ENCODE assay signal across 8 cellular contexts in the genomic region with DNA sequence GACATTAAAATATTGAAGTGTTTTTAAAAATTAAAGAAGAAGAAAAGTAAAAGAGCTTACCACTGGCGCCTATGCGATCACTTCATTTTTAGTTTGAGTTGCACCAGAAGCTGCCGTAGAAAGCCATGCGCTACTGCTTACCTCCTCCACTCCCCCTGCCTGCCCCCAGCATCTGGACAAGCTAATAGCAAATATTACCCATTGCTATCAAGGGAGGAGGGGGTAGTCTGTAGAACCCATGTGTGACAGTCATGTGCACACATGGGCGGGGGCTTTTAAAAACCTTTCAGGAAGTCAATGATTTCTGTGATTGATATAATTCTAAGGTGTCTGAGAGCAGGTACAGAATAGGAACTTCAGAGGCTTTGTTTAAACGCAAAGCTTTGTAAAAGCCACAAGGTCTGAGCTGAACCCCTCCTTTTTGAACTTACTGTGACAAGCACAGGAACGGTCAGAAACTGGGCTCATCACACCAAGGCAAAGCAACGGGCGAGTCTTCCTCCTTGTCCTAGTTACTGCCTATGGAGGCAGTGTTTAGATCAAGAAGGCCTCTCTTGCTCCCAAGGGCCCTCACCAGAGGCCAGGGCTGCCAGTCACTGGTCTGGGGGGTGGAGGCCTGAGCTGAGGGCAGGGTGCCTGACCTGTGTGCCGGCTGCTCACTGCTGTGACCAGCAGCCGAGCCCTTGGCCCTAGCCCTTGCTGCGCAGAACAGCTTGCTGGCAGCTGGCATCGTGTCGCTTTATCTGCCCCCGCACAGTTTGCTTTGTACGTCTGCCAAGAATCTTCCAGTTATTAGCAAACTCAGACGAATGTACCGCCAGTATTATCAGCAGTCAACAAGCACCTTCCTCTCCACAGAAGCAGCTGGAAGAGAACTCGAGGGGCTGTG. TPM values are rescaled to one million over a fixed set of nuclear protein-coding genes. Genes with fewer than 3 reads are reported as not detected.
DNase-seq lines count a peak whose midpoint lies in the region; ATAC-seq, FAIRE-seq and TF ChIP-seq lines count a peak whose summit lies in the region.

No MANE protein-coding gene starts in this region.

- intact Hi-C loops in posterior vena cava (cut with DNase I) = no loop called here

- DNase-seq in DMS79 treated with DMSO at 0.1 percent for 48 hours (lab: John Stamatoyannopoulos, UW) (peak; percentile 54), NCI-H69 (lab: John Stamatoyannopoulos, UW) (peak; percentile 80), fibroblast of the conjunctiva (ENCODE audit: low read depth) (peak; percentile 10), posterior vena cava (ENCODE audit: low spot score) (peak; percentile 85), GM12892 (ENCODE audit: insufficient read length) (no peak)

- TF ChIP-seq POLR2A in GM12892 (IDR thresholded peaks at IDR 0.05; ENCODE audit: low read depth, low read length) = no peak

- no peak for ATAC-seq in GM18868 (IDR thresholded peaks at IDR 0.05; ENCODE audit: unreplicated experiment)
- no peak for ATAC-seq in GM21447 (IDR thresholded peaks at IDR 0.05; ENCODE audit: unreplicated experiment)
- ATAC-seq in HG03432 (IDR thresholded peaks at IDR 0.05; ENCODE audit: unreplicated experiment) = no peak

- no peak for FAIRE-seq in GM12892 (lab: Jason Lieb, UNC)

RNA-seq across cellular contexts. Expression of gene GINS2, which starts 15.0 kb away (rescaled TPM):
- total RNA-seq in posterior vena cava = under 1 TPM; 0.19 to 0.56 TPM
- 41.4 TPM for polyA plus RNA-seq in GM12892 (2012; ENCODE audit: missing spikeins)
